In the genomic region with DNA sequence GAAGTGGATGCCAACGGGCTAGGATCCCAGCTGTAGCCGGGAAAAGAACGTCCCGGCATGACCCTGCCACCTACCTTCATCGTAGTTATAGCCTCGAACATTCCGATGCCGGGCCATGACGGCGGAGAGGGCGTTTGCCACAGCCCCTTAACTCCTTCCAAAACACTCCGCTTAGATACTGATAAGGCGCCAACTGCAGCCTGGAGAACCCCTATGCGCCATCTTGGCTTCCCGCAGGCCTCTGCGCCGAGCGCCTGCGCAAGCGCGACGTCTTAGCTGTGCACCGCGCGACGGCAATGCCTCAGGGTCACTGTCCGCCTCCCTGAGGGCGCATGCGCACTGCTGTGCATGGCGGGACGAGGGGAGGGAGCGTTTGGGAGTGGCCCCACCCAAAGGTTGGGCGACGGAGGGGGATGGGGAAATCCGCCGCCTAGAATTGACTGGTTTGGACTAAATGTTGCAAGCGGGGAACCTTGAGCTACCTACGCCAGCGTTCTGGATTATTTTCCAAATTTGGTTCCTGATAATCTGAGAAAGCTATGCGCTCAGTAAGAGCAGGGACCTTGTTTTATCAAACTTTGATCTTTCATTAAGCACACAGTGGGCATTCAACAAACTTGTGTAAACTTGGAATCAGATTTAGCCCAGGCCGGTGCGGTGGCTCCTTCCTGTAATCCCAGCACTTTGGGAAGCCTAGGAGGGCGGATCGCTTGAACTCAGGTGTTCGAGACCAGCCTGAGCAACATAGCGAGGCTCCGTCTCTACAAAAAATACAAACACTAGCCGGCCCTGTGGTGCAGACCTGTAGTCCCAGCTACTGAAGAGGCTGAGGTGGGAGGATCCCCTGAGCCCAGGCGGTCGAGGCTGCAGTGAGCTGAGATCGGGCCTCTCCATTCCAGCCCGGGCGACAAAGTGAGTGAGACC, we compare ENCODE assay signal across 8 cellular contexts. TPM values are rescaled to one million over a fixed set of nuclear protein-coding genes. Genes with fewer than 3 reads are reported as not detected.
DNase-seq lines count a peak whose midpoint lies in the region; ATAC-seq and TF ChIP-seq lines count a peak whose summit lies in the region.

A gene (minus strand): TSS at position 248 of the 924 bp plus-strand sequence. CDS start 131 bp downstream, at position 117.

- POLR2A ChIA-PET in naive thymus-derived CD4-positive, alpha-beta T cell (lab: Charles Lee): interaction anchor here (0.8 to 3.9 kb wide), 29 partner anchors 9 to 1235 kb away, joined by 3 to 52 read pairs (median 8); a partner anchor contains a TSS

- peak within 1 kb of the TSS; percentile 75 for H3K9ac ChIP-seq in fibroblast of lung (ENCODE audit: insufficient read depth, low read length)

- peak within 1 kb of the TSS; percentile 90 for H2AFZ ChIP-seq in fibroblast of lung (ENCODE audit: low read length)

- H3K27me3 Mint-ChIP-seq in activated T-helper 2 cell treated with anti-CD3 and anti-CD28 coated beads, Interferon-gamma antibody, Interleukin-2, Interleukin-4, amounts not matched to agents 10 μg/mL and 5 μg/mL and 100 μg/mL, durations not matched to agents 14 hours and 24 hours and 36 hours (ENCODE audit: low read depth): no peaks in the 10 kb centered on the region
- H3K27me3 Mint-ChIP-seq in naive thymus-derived CD4-positive, alpha-beta T cell: peaks cover 0 to 3% (median 0%) of the 10 kb centered on the region in 5 donors
- H3K27me3 Mint-ChIP-seq in stimulated activated naive B cell treated with anti-CD40 and anti-IgM and Interleukin-4, amounts not matched to agents 10 μg/mL and 1 μg/mL and 100 μg/mL, for 72 hours: no peaks in the 10 kb centered on the region

- no peaks in the 10 kb centered on the region for H3K9me3 Mint-ChIP-seq in activated T-helper 2 cell treated with anti-CD3 and anti-CD28 coated beads, Interferon-gamma antibody, Interleukin-2, Interleukin-4, amounts not matched to agents 10 μg/mL and 5 μg/mL and 100 μg/mL, durations not matched to agents 14 hours and 24 hours and 36 hours
- H3K9me3 Mint-ChIP-seq in naive thymus-derived CD4-positive, alpha-beta T cell: peaks cover 0 to 4% (median 0%) of the 10 kb centered on the region in 11 donors
- H3K9me3 Mint-ChIP-seq in stimulated activated naive B cell treated with anti-CD40 and anti-IgM and Interleukin-4, amounts not matched to agents 10 μg/mL and 1 μg/mL and 100 μg/mL, for 72 hours: no peaks in the 10 kb centered on the region

- H4K20me1 ChIP-seq in fibroblast of lung (ENCODE audit: control insufficient read depth, extremely low read depth, insufficient read depth, low read length): no peaks in the 10 kb centered on the region

- H3K4me3 Mint-ChIP-seq in activated T-helper 2 cell treated with anti-CD3 and anti-CD28 coated beads, Interferon-gamma antibody, Interleukin-2, Interleukin-4, amounts not matched to agents 10 μg/mL and 5 μg/mL and 100 μg/mL, durations not matched to agents 14 hours and 24 hours and 36 hours (ENCODE audit: low read depth): peak within 1 kb of the TSS; percentile 97
- peak within 1 kb of the TSS; percentile 89 to 100 (median 97) for H3K4me3 Mint-ChIP-seq in naive thymus-derived CD4-positive, alpha-beta T cell
- H3K4me3 Mint-ChIP-seq in stimulated activated naive B cell treated with anti-CD40 and anti-IgM and Interleukin-4, amounts not matched to agents 10 μg/mL and 1 μg/mL and 100 μg/mL, for 72 hours: peak within 1 kb of the TSS; percentile 94 to 97

- peaks cover 12% of the 10 kb centered on the region for H3K4me1 ChIP-seq in RWPE2 (ENCODE audit: insufficient read depth, poor library complexity, severe bottlenecking)
- H3K4me1 ChIP-seq in fibroblast of lung (ENCODE audit: control insufficient read depth, extremely low read depth, insufficient read depth, low read length): peaks cover 6% of the 10 kb centered on the region
- H3K4me1 ChIP-seq in naive thymus-derived CD4-positive, alpha-beta T cell (ENCODE audit: control insufficient read depth in 2 of 2, insufficient read depth in 2 of 2, low read length in 2 of 2): peaks cover 10 to 13% of the 10 kb centered on the region in 2 donors

- peak within 1 kb of the TSS; percentile 94 for H3K4me2 ChIP-seq in fibroblast of lung (ENCODE audit: extremely low read depth, insufficient read depth, low read length)

- peaks cover 34% of the 10 kb centered on the region for H3K36me3 Mint-ChIP-seq in activated T-helper 2 cell treated with anti-CD3 and anti-CD28 coated beads, Interferon-gamma antibody, Interleukin-2, Interleukin-4, amounts not matched to agents 10 μg/mL and 5 μg/mL and 100 μg/mL, durations not matched to agents 14 hours and 24 hours and 36 hours (ENCODE audit: low read depth)
- peaks cover 4 to 15% (median 9%) of the 10 kb centered on the region in 5 donors for H3K36me3 Mint-ChIP-seq in naive thymus-derived CD4-positive, alpha-beta T cell
- peaks cover 9 to 12% of the 10 kb centered on the region in 2 donors for H3K36me3 Mint-ChIP-seq in stimulated activated naive B cell treated with anti-CD40 and anti-IgM and Interleukin-4, amounts not matched to agents 10 μg/mL and 1 μg/mL and 100 μg/mL, for 72 hours

- H3K9me3 ChIP-seq in RWPE2 (ENCODE audit: severe bottlenecking): peaks cover 2% of the 10 kb centered on the region
- H3K9me3 ChIP-seq in fibroblast of lung (ENCODE audit: control insufficient read depth, insufficient read depth, low read depth, low read length): no peaks in the 10 kb centered on the region
- H3K9me3 ChIP-seq in naive thymus-derived CD4-positive, alpha-beta T cell (ENCODE audit: control insufficient read depth in 2 of 3, low read length in 3 of 3): no peaks in the 10 kb centered on the region

- peak; percentile 98 for ATAC-seq in RWPE2 (ENCODE audit: low read depth)
- ATAC-seq in naive thymus-derived CD4-positive, alpha-beta T cell: peak; percentile 97
- ATAC-seq in stimulated activated naive B cell treated with anti-CD40 and anti-IgM and Interleukin-4, amounts not matched to agents 10 μg/mL and 1 μg/mL and 100 μg/mL, for 72 hours (replicated peaks): peak; percentile 98

- H3K27ac ChIP-seq in RWPE2 (ENCODE audit: poor library complexity, severe bottlenecking) (peak within 1 kb of the TSS; percentile 49), fibroblast of lung (ENCODE audit: insufficient read depth, low read length) (peak within 1 kb of the TSS; percentile 85)
- H3K27ac ChIP-seq in naive thymus-derived CD4-positive, alpha-beta T cell (ENCODE audit: low read depth, low read length): peak within 1 kb of the TSS; percentile 97

- CTCF ChIA-PET in naive thymus-derived CD4-positive, alpha-beta T cell (lab: Charles Lee): interaction anchor here (0.6 to 2.9 kb wide), 13 partner anchors 8 to 370 kb away, joined by 3 to 18 read pairs (median 4); no protein-coding TSS in a partner anchor

- peak within 1 kb of the TSS; percentile 70 for H3K4me3 ChIP-seq in RWPE2 (ENCODE audit: severe bottlenecking)
- H3K4me3 ChIP-seq in fibroblast of lung (replicated peaks in 1 of 4; ENCODE audit: control extremely low read depth in 1 of 4, insufficient read depth in 1 of 4, low read depth in 3 of 4, low read length in 4 of 4): peak within 1 kb of the TSS; percentile 67 to 93 (median 70)
- peak within 1 kb of the TSS; percentile 96 for H3K4me3 ChIP-seq in naive thymus-derived CD4-positive, alpha-beta T cell (ENCODE audit: low read length)

- peaks cover 46% of the 10 kb centered on the region for H3K79me2 ChIP-seq in fibroblast of lung (ENCODE audit: control insufficient read depth, insufficient read depth, low read length)

- TF ChIP-seq CTCF in RWPE2 (IDR thresholded peaks at IDR 0.05; ENCODE audit: poor library complexity, severe bottlenecking) (no peak), fibroblast of lung (conservative IDR thresholded peaks at IDR 0.05 in 1 of 2, IDR thresholded peaks at IDR 0.05 in 1 of 2; ENCODE audit: low read depth in 1 of 2, low read length in 2 of 2) (no peak)

- H3K36me3 ChIP-seq in RWPE2 (ENCODE audit: low read depth): peaks cover 9% of the 10 kb centered on the region
- no peaks in the 10 kb centered on the region for H3K36me3 ChIP-seq in fibroblast of lung (ENCODE audit: control insufficient read depth, insufficient read depth, low read length)
- H3K36me3 ChIP-seq in naive thymus-derived CD4-positive, alpha-beta T cell (ENCODE audit: control insufficient read depth in 2 of 3, insufficient read depth in 3 of 3, low read length in 3 of 3): peaks cover 0 to 6% (median 1%) of the 10 kb centered on the region in 3 experiments

- no peaks in the 10 kb centered on the region for H3K27me3 ChIP-seq in RWPE2 (ENCODE audit: insufficient read depth, poor library complexity, severe bottlenecking)
- H3K27me3 ChIP-seq in fibroblast of lung (ENCODE audit: control insufficient read depth, insufficient read depth, low read length): no peaks in the 10 kb centered on the region
- no peaks in the 10 kb centered on the region for H3K27me3 ChIP-seq in naive thymus-derived CD4-positive, alpha-beta T cell (ENCODE audit: control insufficient read depth in 2 of 2, insufficient read depth in 2 of 2, low read length in 2 of 2)

- peak; percentile 97 for DNase-seq in EH (ENCODE audit: low read depth)
- DNase-seq in H4 (ENCODE audit: low spot score): peak; percentile 92
- peak; percentile 99 for DNase-seq in LoVo (ENCODE audit: low spot score)
- DNase-seq in RWPE2 (ENCODE audit: low spot score): peak; percentile 92
- DNase-seq in activated T-helper 2 cell treated with anti-CD3 and anti-CD28 coated beads, Interferon-gamma antibody, Interleukin-2, Interleukin-4, amounts not matched to agents 10 μg/mL and 5 μg/mL and 100 μg/mL, durations not matched to agents 14 hours and 24 hours and 36 hours (ENCODE audit: low spot score): peak; percentile 98
- DNase-seq in fibroblast of lung (ENCODE audit: low read depth in 2 of 2): peak; percentile 94 to 98
- peak; percentile 93 to 98 (median 96) for DNase-seq in naive thymus-derived CD4-positive, alpha-beta T cell
- peak; percentile 98 for DNase-seq in stimulated activated naive B cell treated with anti-CD40 and anti-IgM and Interleukin-4, amounts not matched to agents 10 μg/mL and 1 μg/mL and 100 μg/mL, for 72 hours

- peaks cover 36% of the 10 kb centered on the region for H3K4me1 Mint-ChIP-seq in activated T-helper 2 cell treated with anti-CD3 and anti-CD28 coated beads, Interferon-gamma antibody, Interleukin-2, Interleukin-4, amounts not matched to agents 10 μg/mL and 5 μg/mL and 100 μg/mL, durations not matched to agents 14 hours and 24 hours and 36 hours (ENCODE audit: low read depth)
- H3K4me1 Mint-ChIP-seq in naive thymus-derived CD4-positive, alpha-beta T cell: peaks cover 21 to 51% (median 46%) of the 10 kb centered on the region in 7 donors
- H3K4me1 Mint-ChIP-seq in stimulated activated naive B cell treated with anti-CD40 and anti-IgM and Interleukin-4, amounts not matched to agents 10 μg/mL and 1 μg/mL and 100 μg/mL, for 72 hours: peaks cover 12 to 34% of the 10 kb centered on the region in 2 donors

- intact Hi-C loops in activated T-helper 2 cell treated with anti-CD3 and anti-CD28 coated beads, Interferon-gamma antibody, Interleukin-2, Interleukin-4, amounts not matched to agents 10 μg/mL and 5 μg/mL and 100 μg/mL, durations not matched to agents 14 hours and 24 hours and 36 hours (cut with micrococcal nuclease): loop anchor here (1.0 to 2.0 kb wide), 4 partner anchors 33 to 128 kb away; no protein-coding TSS in a partner anchor
- intact Hi-C loops in naive thymus-derived CD4-positive, alpha-beta T cell (cut with micrococcal nuclease): loop anchor here (1.0 to 5.0 kb wide), 17 partner anchors 20 to 1234 kb away; a partner anchor contains a TSS

- peak within 1 kb of the TSS; percentile 97 for H3K27ac Mint-ChIP-seq in activated T-helper 2 cell treated with anti-CD3 and anti-CD28 coated beads, Interferon-gamma antibody, Interleukin-2, Interleukin-4, amounts not matched to agents 10 μg/mL and 5 μg/mL and 100 μg/mL, durations not matched to agents 14 hours and 24 hours and 36 hours
- peak within 1 kb of the TSS; percentile 97 to 100 (median 98) for H3K27ac Mint-ChIP-seq in naive thymus-derived CD4-positive, alpha-beta T cell
- peak within 1 kb of the TSS; percentile 99 for H3K27ac Mint-ChIP-seq in stimulated activated naive B cell treated with anti-CD40 and anti-IgM and Interleukin-4, amounts not matched to agents 10 μg/mL and 1 μg/mL and 100 μg/mL, for 72 hours

RNA-seq across cellular contexts. Expression of the gene that starts here (rescaled TPM):
- 45.2 and 65.6 TPM in 2 replicates for total RNA-seq in H4 (2014; rRNA removed; shearing (Covaris generic))
- total RNA-seq in activated T-helper 2 cell treated with anti-CD3 and anti-CD28 coated beads, Interferon-gamma antibody, Interleukin-2, Interleukin-4, amounts not matched to agents 10 μg/mL and 5 μg/mL and 100 μg/mL, durations not matched to agents 14 hours and 24 hours and 36 hours: 99.2 and 102 TPM in 2 replicates
- 88.6 and 118 TPM in 2 replicates for total RNA-seq in fibroblast of lung
- 100 and 106 TPM in 2 replicates for polyA plus RNA-seq in fibroblast of lung
- 64.9 and 71.8 TPM in 2 replicates for polyA plus RNA-seq in fibroblast of lung (2012)
- 7.9 and 26.9 TPM in 2 replicates for polyA minus RNA-seq in fibroblast of lung (ENCODE audit: low replicate concordance)
- total RNA-seq in naive thymus-derived CD4-positive, alpha-beta T cell: 100 to 1,000 TPM in 1 of 5 experiments, 10 to 100 TPM in 4; 70.0 to 112 (median 83.1) TPM
- polyA plus RNA-seq in naive thymus-derived CD4-positive, alpha-beta T cell: 10 to 100 TPM; 61.4 to 70.5 TPM

Comparison
In these comparisons a context has a peak if more than half of its experiments do, and no peak if none do; other contexts are left out.
1. Peak in every context shown above with its lines: DNase-seq, ATAC-seq, H3K4me3 ChIP-seq and H3K27ac ChIP-seq.